9 cellular contexts compared by ENCODE assay signal in the genomic region with DNA sequence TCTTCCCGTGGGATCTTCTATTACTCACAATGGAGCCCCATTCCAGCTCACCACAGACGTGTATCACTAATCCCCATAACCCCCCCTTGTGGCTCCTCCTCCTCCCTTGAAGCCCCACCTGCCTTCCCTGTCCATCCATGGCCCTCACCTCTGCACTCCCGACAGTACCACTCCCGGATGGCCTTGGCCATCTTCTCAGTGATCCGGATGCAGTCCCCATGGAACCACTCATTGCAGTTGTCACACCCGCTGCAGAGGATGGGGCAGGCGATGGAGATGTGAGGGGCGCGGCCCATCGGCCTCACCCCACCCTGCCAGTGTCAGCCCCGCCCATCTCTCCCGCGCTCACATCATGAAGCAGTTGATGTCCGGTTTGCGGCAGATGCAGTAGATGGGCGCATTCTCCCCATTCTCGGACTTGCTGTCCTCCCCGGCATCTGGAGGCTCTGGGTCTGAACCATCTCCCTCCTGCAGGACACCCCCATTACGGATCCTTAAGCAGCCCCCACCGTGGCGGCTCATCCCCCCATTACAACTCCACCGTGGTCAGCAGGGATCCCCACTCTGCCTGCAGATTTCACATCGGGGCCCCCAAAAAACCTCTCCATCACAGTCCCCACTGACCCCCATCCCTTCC. TPM values are rescaled to one million over a fixed set of nuclear protein-coding genes. Genes with fewer than 3 reads are reported as not detected.
DNase-seq lines count a peak whose midpoint lies in the region; ATAC-seq, FAIRE-seq and TF ChIP-seq lines count a peak whose summit lies in the region.
"Had no signal": no experiment of that assay in that cellular context is flagged by ENCODE, and none has a peak within 500 bp of the region (broad histone marks: within the 10 kb centered on the region; RNA-seq: fewer than 3 reads in every experiment).

No MANE protein-coding gene starts in this region.

- ATAC-seq in K562: peak; percentile 69
- no peak for ATAC-seq in right lobe of liver
- no peak for ATAC-seq in HG02852 (IDR thresholded peaks at IDR 0.05; ENCODE audit: unreplicated experiment)
- no peak for ATAC-seq in HG02981 (IDR thresholded peaks at IDR 0.05; ENCODE audit: unreplicated experiment)

- TF ChIP-seq RAD21 in K562 (CRISPR knock-in tag; conservative IDR thresholded peaks at IDR 0.05 in 1 of 2, IDR thresholded peaks at IDR 0.05 in 1 of 2): no peak

- peak overlapping the region; percentile 83 to 95 for H3K9ac ChIP-seq in K562 (ENCODE audit: insufficient read depth in 1 of 2, low read depth in 2 of 2, low read length in 2 of 2)

- H3K27me3 ChIP-seq in K562 (ENCODE audit: control insufficient read depth in 2 of 2, insufficient read depth in 2 of 2, low read length in 2 of 2) (no peaks in the 10 kb centered on the region), right lobe of liver (no peaks in the 10 kb centered on the region), thymus (ENCODE audit: control insufficient read depth, insufficient read depth) (no peaks in the 10 kb centered on the region)

- peaks cover 47% of the 10 kb centered on the region; the same call in 2 of the 3 replicates for H3K36me3 ChIP-seq in K562 (ENCODE audit: control insufficient read depth, insufficient read depth, low read length)
- peaks cover 0 to 2% (median under 1%) of the 10 kb centered on the region in 4 donors for H3K36me3 ChIP-seq in right lobe of liver
- H3K36me3 ChIP-seq in thymus (ENCODE audit: control insufficient read depth, insufficient read depth): peaks cover 39% of the 10 kb centered on the region

- POLR2A ChIA-PET in K562 (lab: Yijun Ruan, JAX): no interaction called here

- peaks cover 17% of the 10 kb centered on the region for H3K79me2 ChIP-seq in K562 (ENCODE audit: control insufficient read depth, insufficient read depth, low read length)

- peak; percentile 78 for DNase-seq in NCI-H748 (lab: John Stamatoyannopoulos, UW; ENCODE audit: unreplicated experiment)
- no peak for DNase-seq in NCI-H748 treated with DMSO at 0.1 percent for 48 hours (lab: John Stamatoyannopoulos, UW)
- DNase-seq in NCI-H69 (lab: John Stamatoyannopoulos, UW): peak; percentile 55
- DNase-seq in K562 (ENCODE audit: extremely low read depth in 1 of 4, low spot score in 3 of 4): peak; percentile 52 to 77 (median 56)
- peak; percentile 37 to 53 (median 52) for DNase-seq in right lobe of liver

- TF ChIP-seq CTCF in K562 (IDR thresholded peaks at IDR 0.05 in 2 of 3, conservative IDR thresholded peaks at IDR 0.05 in 1 of 3; ENCODE audit: insufficient read depth in 2 of 3, low read depth in 1 of 3, low read length in 3 of 3) (no peak), right lobe of liver (IDR thresholded peaks at IDR 0.05) (no peak)

- intact Hi-C loops in K562 (cut with micrococcal nuclease): loop anchor here (2.0 to 5.0 kb wide), 2 partner anchors 72 to 141 kb away; no protein-coding TSS in a partner anchor
- intact Hi-C loops in right lobe of liver (cut with DNase I): loop anchor here in 1 of 2 donors (10.0 kb wide), 1 partner anchor 68 kb away; no protein-coding TSS in a partner anchor

- TF ChIP-seq POLR2A in K562 (conservative IDR thresholded peaks at IDR 0.05) (no peak), right lobe of liver (IDR thresholded peaks at IDR 0.05) (no peak)

- H3K9me1 ChIP-seq in K562 (ENCODE audit: control insufficient read depth, insufficient read depth, low read length): no peaks in the 10 kb centered on the region

- 3% methylated on average over 11 of the region's 23 CpGs for WGBS in K562 (ENCODE audit: insufficient coverage, low coverage, missing lambda C conversion rate)
- WGBS in right lobe of liver (ENCODE audit: insufficient coverage, low coverage, low lambda C conversion rate, missing lambda C conversion rate): 28% methylated on average over 8 of the region's 23 CpGs
- 54% methylated on average over 23 of the region's 23 CpGs for WGBS in thymus

- TF ChIP-seq EP300 in K562 (IDR thresholded peaks at IDR 0.05; ENCODE audit: low read length): no peak

- H3K9me3 ChIP-seq in K562 (replicated peaks; ENCODE audit: control insufficient read depth, insufficient read depth, low read depth, low read length) (no peaks in the 10 kb centered on the region), right lobe of liver (no peaks in the 10 kb centered on the region), thymus (ENCODE audit: control insufficient read depth) (no peaks in the 10 kb centered on the region)

- H3K27ac ChIP-seq in K562 (ENCODE audit: extremely low read depth, low read depth, low read length): peak overlapping the region; percentile 89
- H3K27ac ChIP-seq in right lobe of liver: no peak overlapping the region
- H3K27ac ChIP-seq in thymus (ENCODE audit: low read depth): no peak overlapping the region

- H3K4me3 ChIP-seq in K562 (peak overlapping the region; percentile 84), right lobe of liver (peak overlapping the region; percentile 64 to 72 (median 66)), thymus (ENCODE audit: low read length) (peak overlapping the region; percentile 56)

- peak overlapping the region; percentile 60; the same call in 1 of the 2 replicates for H2AFZ ChIP-seq in K562 (ENCODE audit: low read depth, low read length)

- H3K4me2 ChIP-seq in K562 (ENCODE audit: insufficient read depth, low read length): peak overlapping the region; percentile 95

- no peak for FAIRE-seq in K562 (lab: Jason Lieb, UNC)
- FAIRE-seq: endometrium had no signal

- BruUV-seq in K562 (replicated peaks; lab: Mats Ljungman, UMichigan): no TSS peak

- in situ Hi-C loops in K562 (cut with MboI): no loop called here

- H3K4me1 ChIP-seq in K562 (replicated peaks in 1 of 2; ENCODE audit: control insufficient read depth in 2 of 2, insufficient read depth in 2 of 2, low read length in 2 of 2): peaks cover 3 to 33% of the 10 kb centered on the region in 2 experiments; a peak in 3 of 5 replicates
- peaks cover 0 to 7% (median 0%) of the 10 kb centered on the region in 4 donors for H3K4me1 ChIP-seq in right lobe of liver
- H3K4me1 ChIP-seq in thymus (ENCODE audit: control insufficient read depth, insufficient read depth, low read length): peaks cover 10% of the 10 kb centered on the region

- CTCF ChIA-PET in K562 (lab: Yijun Ruan, JAX; ENCODE audit: low intra/inter-chr PET ratio): no interaction called here

- no peaks in the 10 kb centered on the region for H4K20me1 ChIP-seq in K562 (replicated peaks; ENCODE audit: control insufficient read depth, insufficient read depth, low read length)

RNA-seq across cellular contexts. Expression of a gene that starts 1.0 kb away (rescaled TPM):
- total RNA-seq in K562 (2011; cell fraction: chromatin; rRNA removed; ENCODE audit: low replicate concordance): 157 and 311 TPM in 2 replicates
- total RNA-seq in K562 (2011; cell fraction: nucleolus; rRNA removed): 176 and 189 TPM in 2 replicates
- 138 and 156 TPM in 2 replicates for total RNA-seq in K562 (2011; cell fraction: nucleoplasm; rRNA removed)
- 43.3 and 46.4 TPM in 2 replicates for total RNA-seq in K562 (2014; rRNA removed)
- total RNA-seq in K562 (2014; rRNA removed; fragmentation: Illumina TruSeq; extraction: Trizol): 23.1 and 26.3 TPM in 2 replicates
- total RNA-seq in K562 (2015; rRNA removed; fragmentation: Illumina TruSeq; extraction: Trizol): 34.1 and 36.4 TPM in 2 replicates
- total RNA-seq in K562 (2021): 59.1 and 81.0 TPM in 2 replicates
- 31.2 and 52.9 TPM in 2 replicates for polyA plus RNA-seq in K562 (2011; rRNA removed)
- polyA plus RNA-seq in K562 (2011; cell fraction: cytosol; rRNA removed): 63.8 and 103 TPM in 2 replicates
- 461 and 501 TPM in 2 replicates for polyA plus RNA-seq in K562 (2011; cell fraction: nucleus; rRNA removed)
- 69.9 and 70.3 TPM in 2 replicates for polyA plus RNA-seq in K562 (2012)
- 40.3 and 51.2 TPM in 2 replicates for polyA plus RNA-seq in K562 (2014; fragmentation: Illumina TruSeq; extraction: Trizol)
- polyA plus RNA-seq in K562 (2014; fragmentation: Nextera tagmentation; extraction: Ambion mirVana): 1 to 10 TPM; 3.4 to 7.4 TPM
- 59.1 and 84.5 TPM in 2 replicates for polyA plus RNA-seq in K562 (2014; rRNA removed)
- polyA minus RNA-seq in K562 (2011; rRNA and poly(A)+ RNA removed): 17.5 and 20.7 TPM in 2 replicates
- polyA minus RNA-seq in K562 (2011; cell fraction: cytosol; rRNA and poly(A)+ RNA removed): 17.8 and 22.5 TPM in 2 replicates
- 37.6 and 42.1 TPM in 2 replicates for polyA minus RNA-seq in K562 (2011; cell fraction: nucleus; rRNA and poly(A)+ RNA removed)
- total RNA-seq in right lobe of liver: 10 to 100 TPM; 16.4 to 34.9 (median 26.1) TPM
- 113 TPM for polyA plus RNA-seq in thymus

RNA-seq across cellular contexts. Expression of a gene that starts 5.2 kb away (rescaled TPM):
- total RNA-seq in K562 (2011; cell fraction: chromatin; rRNA removed; ENCODE audit: low replicate concordance): 124 and 196 TPM in 2 replicates
- 127 and 147 TPM in 2 replicates for total RNA-seq in K562 (2011; cell fraction: nucleolus; rRNA removed)
- total RNA-seq in K562 (2011; cell fraction: nucleoplasm; rRNA removed): 103 and 106 TPM in 2 replicates
- total RNA-seq in K562 (2014; rRNA removed): 44.5 and 46.7 TPM in 2 replicates
- 14.8 and 16.4 TPM in 2 replicates for total RNA-seq in K562 (2014; rRNA removed; fragmentation: Illumina TruSeq; extraction: Trizol)
- total RNA-seq in K562 (2015; rRNA removed; fragmentation: Illumina TruSeq; extraction: Trizol): 31.7 and 32.8 TPM in 2 replicates
- 59.7 and 60.9 TPM in 2 replicates for total RNA-seq in K562 (2021)
- 32.3 and 38.1 TPM in 2 replicates for polyA plus RNA-seq in K562 (2011; rRNA removed)
- polyA plus RNA-seq in K562 (2011; cell fraction: cytosol; rRNA removed): 28.5 and 44.3 TPM in 2 replicates
- 169 and 222 TPM in 2 replicates for polyA plus RNA-seq in K562 (2011; cell fraction: nucleus; rRNA removed)
- polyA plus RNA-seq in K562 (2012): 32.7 and 37.7 TPM in 2 replicates
- 26.1 and 37.4 TPM in 2 replicates for polyA plus RNA-seq in K562 (2014; fragmentation: Illumina TruSeq; extraction: Trizol)
- polyA plus RNA-seq in K562 (2014; fragmentation: Nextera tagmentation; extraction: Ambion mirVana): 1 to 10 TPM; 3.0 to 3.6 TPM
- polyA plus RNA-seq in K562 (2014; rRNA removed): 47.2 and 49.3 TPM in 2 replicates
- polyA minus RNA-seq in K562 (2011; rRNA and poly(A)+ RNA removed): 23.8 and 26.4 TPM in 2 replicates
- 18.7 and 25.3 TPM in 2 replicates for polyA minus RNA-seq in K562 (2011; cell fraction: cytosol; rRNA and poly(A)+ RNA removed)
- 76.1 and 92.1 TPM in 2 replicates for polyA minus RNA-seq in K562 (2011; cell fraction: nucleus; rRNA and poly(A)+ RNA removed)
- 10 to 100 TPM; 29.7 to 32.4 (median 30.7) TPM for total RNA-seq in right lobe of liver
- polyA plus RNA-seq in thymus: 48.9 TPM

RNA-seq across cellular contexts. Expression of a gene that starts 20.2 kb away (rescaled TPM):
- total RNA-seq in K562 (2011; cell fraction: chromatin; rRNA removed; ENCODE audit: low replicate concordance): 4.0 and 14.5 TPM in 2 replicates
- total RNA-seq in K562 (2011; cell fraction: nucleolus; rRNA removed): 1.5 and 2.2 TPM in 2 replicates
- total RNA-seq in K562 (2011; cell fraction: nucleoplasm; rRNA removed): 2.4 and 3.8 TPM in 2 replicates
- 0.50 and 0.94 TPM in 2 replicates for total RNA-seq in K562 (2014; rRNA removed)
- total RNA-seq in K562 (2014; rRNA removed; fragmentation: Illumina TruSeq; extraction: Trizol): 1.1 and 1.2 TPM in 2 replicates
- 1.2 and 1.6 TPM in 2 replicates for total RNA-seq in K562 (2015; rRNA removed; fragmentation: Illumina TruSeq; extraction: Trizol)
- total RNA-seq in K562 (2021): 0.60 and 0.87 TPM in 2 replicates
- polyA plus RNA-seq in K562 (2011; rRNA removed): 1.4 and 2.2 TPM in 2 replicates
- 0.09 and 0.63 TPM in 2 replicates for polyA plus RNA-seq in K562 (2011; cell fraction: cytosol; rRNA removed)
- 4.1 and 5.0 TPM in 2 replicates for polyA plus RNA-seq in K562 (2011; cell fraction: nucleus; rRNA removed)
- polyA plus RNA-seq in K562 (2012): 1.2 and 2.6 TPM in 2 replicates
- 1.1 and 1.6 TPM in 2 replicates for polyA plus RNA-seq in K562 (2014; fragmentation: Illumina TruSeq; extraction: Trizol)
- under 1 TPM; 0.21 to 0.23 TPM for polyA plus RNA-seq in K562 (2014; fragmentation: Nextera tagmentation; extraction: Ambion mirVana)
- 1.9 TPM in 2 replicates for polyA plus RNA-seq in K562 (2014; rRNA removed)
- 1.3 and 1.9 TPM in 2 replicates for polyA minus RNA-seq in K562 (2011; rRNA and poly(A)+ RNA removed)
- polyA minus RNA-seq in K562 (2011; cell fraction: cytosol; rRNA and poly(A)+ RNA removed): not detected in 2 replicates
- polyA minus RNA-seq in K562 (2011; cell fraction: nucleus; rRNA and poly(A)+ RNA removed): 1.2 and 1.3 TPM in 2 replicates
- total RNA-seq in right lobe of liver: under 1 TPM in 3 of 6 experiments, not detected in 3; 0.13 to 0.17 (median 0.14) TPM
- polyA plus RNA-seq in thymus: 2.1 TPM
